ENCODE assay signal across 1 cellular context in the genomic region with DNA sequence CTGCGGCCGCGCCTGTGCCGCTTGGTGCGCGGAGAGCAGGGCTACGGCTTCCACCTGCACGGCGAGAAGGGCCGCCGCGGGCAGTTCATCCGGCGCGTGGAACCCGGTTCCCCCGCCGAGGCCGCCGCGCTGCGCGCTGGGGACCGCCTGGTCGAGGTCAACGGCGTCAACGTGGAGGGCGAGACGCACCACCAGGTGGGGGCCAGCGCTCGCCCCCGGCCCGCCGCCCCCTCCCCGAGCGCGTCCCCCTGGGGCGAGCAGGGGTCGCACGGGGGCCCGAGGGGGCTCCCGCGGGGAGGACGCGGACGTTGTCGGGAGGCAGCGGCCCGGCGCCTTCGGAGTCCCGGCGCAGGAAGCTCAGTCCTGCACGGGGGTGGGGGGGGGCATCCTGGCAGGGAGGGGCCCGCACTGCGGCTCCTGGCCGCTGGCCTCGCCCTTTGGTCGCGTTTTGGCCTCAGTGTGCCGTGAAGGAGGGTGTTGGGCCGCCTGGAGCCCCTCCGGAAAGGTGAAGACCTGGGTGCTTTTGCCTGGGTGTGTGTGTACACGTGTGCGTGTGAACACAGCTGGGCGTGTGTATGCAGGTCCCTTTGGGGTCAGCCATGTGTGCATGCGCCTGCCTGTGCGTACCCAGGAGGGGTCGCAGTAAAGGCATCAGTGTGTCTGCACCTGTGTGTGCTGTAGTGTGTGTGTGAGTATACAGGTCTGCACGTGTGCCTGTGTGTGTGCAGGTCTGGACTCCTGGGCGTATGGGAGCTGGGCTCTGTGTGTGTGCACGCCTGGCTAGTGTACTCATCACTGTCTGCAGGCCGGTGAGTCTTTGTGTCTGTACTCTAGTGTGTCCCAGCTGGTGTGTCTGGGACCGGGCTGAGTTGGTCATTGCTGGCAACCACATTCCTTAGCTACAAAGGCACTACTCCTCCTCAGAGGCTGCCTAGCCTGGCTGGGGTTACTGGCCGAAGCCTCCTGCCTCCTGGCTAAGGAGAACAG.
TF ChIP-seq lines count a peak whose summit lies in the region.

No MANE protein-coding gene starts in this region.

TF ChIP-seq in HEK293, 187 proteins besides CTCF, POLR2A, EP300 and RAD21 (continued from another document and continues in another):
- TF ChIP-seq ZBTB8A (tag by site-specific recombination; IDR thresholded peaks at IDR 0.05) (peak; percentile 27; the same call in 1 of the 2 replicates), PRDM6 (tag by site-specific recombination; IDR thresholded peaks at IDR 0.05) (no peak), ZNF610 (tag by site-specific recombination; IDR thresholded peaks at IDR 0.05; ENCODE audit: borderline replicate concordance) (no peak), GLIS2 (tag by site-specific recombination; IDR thresholded peaks at IDR 0.05) (no peak), ZFHX2 (tag by site-specific recombination; conservative IDR thresholded peaks at IDR 0.05) (no peak), GLI2 (tag by site-specific recombination; IDR thresholded peaks at IDR 0.05; ENCODE audit: borderline replicate concordance, low read depth) (no peak), ZNF776 (tag by site-specific recombination; IDR thresholded peaks at IDR 0.05; ENCODE audit: borderline replicate concordance) (no peak), ZSCAN18 (tag by site-specific recombination; IDR thresholded peaks at IDR 0.05) (no peak), ZNF544 (tag by site-specific recombination; IDR thresholded peaks at IDR 0.05) (no peak), GLIS1 (tag by site-specific recombination; IDR thresholded peaks at IDR 0.05) (no peak), ZNF239 (tag by site-specific recombination; IDR thresholded peaks at IDR 0.05) (no peak), HOXC10 (CRISPR knock-in tag; IDR thresholded peaks at IDR 0.05) (no peak), ZIC2 (tag by site-specific recombination; IDR thresholded peaks at IDR 0.05) (peak; percentile 31; the same call in 1 of the 2 replicates), ZNF529 (tag by site-specific recombination; IDR thresholded peaks at IDR 0.05; ENCODE audit: insufficient replicate concordance) (no peak), ZNF221 (tag by site-specific recombination; IDR thresholded peaks at IDR 0.05; ENCODE audit: borderline replicate concordance) (no peak), ZNF341 (tag by site-specific recombination; IDR thresholded peaks at IDR 0.05; ENCODE audit: low read depth) (no peak), PBX3 (CRISPR knock-in tag; IDR thresholded peaks at IDR 0.05) (no peak), ZBTB17 (tag by site-specific recombination; IDR thresholded peaks at IDR 0.05) (peak; percentile 77), ZNF274 (IDR thresholded peaks at IDR 0.05; ENCODE audit: low read length) (no peak), ZNF274 (tag by site-specific recombination; IDR thresholded peaks at IDR 0.05; ENCODE audit: borderline replicate concordance) (no peak), ZBTB1 (tag by site-specific recombination; IDR thresholded peaks at IDR 0.05) (no peak), ZNF223 (tag by site-specific recombination; IDR thresholded peaks at IDR 0.05) (no peak), ZNF2 (tag by site-specific recombination; IDR thresholded peaks at IDR 0.05) (peak; percentile 82), SALL2 (tag by site-specific recombination; IDR thresholded peaks at IDR 0.05; ENCODE audit: borderline replicate concordance) (no peak), ZNF785 (tag by site-specific recombination; IDR thresholded peaks at IDR 0.05) (no peak), ZNF560 (tag by site-specific recombination; IDR thresholded peaks at IDR 0.05; ENCODE audit: borderline replicate concordance) (no peak), OVOL3 (tag by site-specific recombination; IDR thresholded peaks at IDR 0.05) (no peak), ZNF621 (tag by site-specific recombination; IDR thresholded peaks at IDR 0.05) (no peak), ZNF423 (tag by site-specific recombination; IDR thresholded peaks at IDR 0.05) (no peak), SCRT1 (tag by site-specific recombination; IDR thresholded peaks at IDR 0.05; ENCODE audit: borderline replicate concordance) (no peak), ZNF660 (tag by site-specific recombination; IDR thresholded peaks at IDR 0.05) (no peak), IKZF3 (tag by site-specific recombination; IDR thresholded peaks at IDR 0.05) (no peak), ZBTB20 (tag by site-specific recombination; IDR thresholded peaks at IDR 0.05) (peak; percentile 58; the same call in 1 of the 2 replicates), ZNF175 (tag by site-specific recombination; IDR thresholded peaks at IDR 0.05) (no peak), ZNF155 (tag by site-specific recombination; IDR thresholded peaks at IDR 0.05) (no peak), SP7 (tag by site-specific recombination; IDR thresholded peaks at IDR 0.05) (peak; percentile 54; the same call in 1 of the 2 replicates), ZFP3 (tag by site-specific recombination; IDR thresholded peaks at IDR 0.05; ENCODE audit: low read depth) (no peak), ZNF624 (tag by site-specific recombination; IDR thresholded peaks at IDR 0.05) (no peak), ZNF677 (tag by site-specific recombination; IDR thresholded peaks at IDR 0.05) (no peak), ZNF157 (tag by site-specific recombination; IDR thresholded peaks at IDR 0.05) (no peak), ZNF16 (tag by site-specific recombination; IDR thresholded peaks at IDR 0.05; ENCODE audit: low read depth) (no peak), YY2 (tag by site-specific recombination; IDR thresholded peaks at IDR 0.05) (0 out of 2 replicates have a peak, but pooled peaks have one; percentile 28), ZNF23 (tag by site-specific recombination; IDR thresholded peaks at IDR 0.05; ENCODE audit: borderline replicate concordance) (no peak), ZNF121 (tag by site-specific recombination; IDR thresholded peaks at IDR 0.05) (0 out of 2 replicates have a peak, but pooled peaks have one; percentile 58), HIC1 (tag by site-specific recombination; IDR thresholded peaks at IDR 0.05) (peak; percentile 26; the same call in 1 of the 2 replicates), ZNF792 (tag by site-specific recombination; IDR thresholded peaks at IDR 0.05) (peak; percentile 82; the same call in 1 of the 2 replicates), BCL11B (tag by site-specific recombination; IDR thresholded peaks at IDR 0.05; ENCODE audit: low read depth) (peak; percentile 70; the same call in 1 of the 2 replicates)
- TF ChIP-seq, protein P1, sequence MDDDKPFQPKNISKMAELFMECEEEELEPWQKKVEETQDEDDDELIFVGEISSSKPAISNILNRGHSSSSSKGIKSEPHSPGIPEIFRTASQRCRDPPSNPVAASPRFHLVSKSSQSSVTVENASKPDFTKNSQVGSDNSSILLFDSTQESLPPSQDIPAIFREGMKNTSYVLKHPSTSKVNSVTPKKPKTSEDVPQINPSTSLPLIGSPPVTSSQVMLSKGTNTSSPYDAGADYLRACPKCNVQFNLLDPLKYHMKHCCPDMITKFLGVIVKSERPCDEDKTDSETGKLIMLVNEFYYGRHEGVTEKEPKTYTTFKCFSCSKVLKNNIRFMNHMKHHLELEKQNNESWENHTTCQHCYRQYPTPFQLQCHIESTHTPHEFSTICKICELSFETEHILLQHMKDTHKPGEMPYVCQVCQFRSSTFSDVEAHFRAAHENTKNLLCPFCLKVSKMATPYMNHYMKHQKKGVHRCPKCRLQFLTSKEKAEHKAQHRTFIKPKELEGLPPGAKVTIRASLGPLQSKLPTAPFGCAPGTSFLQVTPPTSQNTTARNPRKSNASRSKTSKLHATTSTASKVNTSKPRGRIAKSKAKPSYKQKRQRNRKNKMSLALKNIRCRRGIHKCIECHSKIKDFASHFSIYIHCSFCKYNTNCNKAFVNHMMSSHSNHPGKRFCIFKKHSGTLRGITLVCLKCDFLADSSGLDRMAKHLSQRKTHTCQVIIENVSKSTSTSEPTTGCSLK (tag by site-specific recombination; IDR thresholded peaks at IDR 0.05), result no peak
- TF ChIP-seq, protein P2, sequence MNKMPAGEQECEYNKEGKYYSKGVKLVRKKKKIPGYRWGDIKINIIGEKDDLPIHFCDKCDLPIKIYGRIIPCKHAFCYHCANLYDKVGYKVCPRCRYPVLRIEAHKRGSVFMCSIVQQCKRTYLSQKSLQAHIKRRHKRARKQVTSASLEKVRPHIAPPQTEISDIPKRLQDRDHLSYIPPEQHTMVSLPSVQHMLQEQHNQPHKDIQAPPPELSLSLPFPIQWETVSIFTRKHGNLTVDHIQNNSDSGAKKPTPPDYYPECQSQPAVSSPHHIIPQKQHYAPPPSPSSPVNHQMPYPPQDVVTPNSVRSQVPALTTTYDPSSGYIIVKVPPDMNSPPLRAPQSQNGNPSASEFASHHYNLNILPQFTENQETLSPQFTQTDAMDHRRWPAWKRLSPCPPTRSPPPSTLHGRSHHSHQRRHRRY (tag by site-specific recombination; IDR thresholded peaks at IDR 0.05), result no peak
- TF ChIP-seq, protein P3, sequence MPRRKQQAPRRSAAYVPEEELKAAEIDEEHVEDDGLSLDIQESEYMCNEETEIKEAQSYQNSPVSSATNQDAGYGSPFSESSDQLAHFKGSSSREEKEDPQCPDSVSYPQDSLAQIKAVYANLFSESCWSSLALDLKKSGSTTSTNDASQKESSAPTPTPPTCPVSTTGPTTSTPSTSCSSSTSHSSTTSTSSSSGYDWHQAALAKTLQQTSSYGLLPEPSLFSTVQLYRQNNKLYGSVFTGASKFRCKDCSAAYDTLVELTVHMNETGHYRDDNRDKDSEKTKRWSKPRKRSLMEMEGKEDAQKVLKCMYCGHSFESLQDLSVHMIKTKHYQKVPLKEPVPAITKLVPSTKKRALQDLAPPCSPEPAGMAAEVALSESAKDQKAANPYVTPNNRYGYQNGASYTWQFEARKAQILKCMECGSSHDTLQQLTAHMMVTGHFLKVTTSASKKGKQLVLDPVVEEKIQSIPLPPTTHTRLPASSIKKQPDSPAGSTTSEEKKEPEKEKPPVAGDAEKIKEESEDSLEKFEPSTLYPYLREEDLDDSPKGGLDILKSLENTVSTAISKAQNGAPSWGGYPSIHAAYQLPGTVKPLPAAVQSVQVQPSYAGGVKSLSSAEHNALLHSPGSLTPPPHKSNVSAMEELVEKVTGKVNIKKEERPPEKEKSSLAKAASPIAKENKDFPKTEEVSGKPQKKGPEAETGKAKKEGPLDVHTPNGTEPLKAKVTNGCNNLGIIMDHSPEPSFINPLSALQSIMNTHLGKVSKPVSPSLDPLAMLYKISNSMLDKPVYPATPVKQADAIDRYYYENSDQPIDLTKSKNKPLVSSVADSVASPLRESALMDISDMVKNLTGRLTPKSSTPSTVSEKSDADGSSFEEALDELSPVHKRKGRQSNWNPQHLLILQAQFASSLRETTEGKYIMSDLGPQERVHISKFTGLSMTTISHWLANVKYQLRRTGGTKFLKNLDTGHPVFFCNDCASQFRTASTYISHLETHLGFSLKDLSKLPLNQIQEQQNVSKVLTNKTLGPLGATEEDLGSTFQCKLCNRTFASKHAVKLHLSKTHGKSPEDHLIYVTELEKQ (tag by site-specific recombination; IDR thresholded peaks at IDR 0.05; ENCODE audit: borderline replicate concordance), result no peak
- TF ChIP-seq, protein P4, sequence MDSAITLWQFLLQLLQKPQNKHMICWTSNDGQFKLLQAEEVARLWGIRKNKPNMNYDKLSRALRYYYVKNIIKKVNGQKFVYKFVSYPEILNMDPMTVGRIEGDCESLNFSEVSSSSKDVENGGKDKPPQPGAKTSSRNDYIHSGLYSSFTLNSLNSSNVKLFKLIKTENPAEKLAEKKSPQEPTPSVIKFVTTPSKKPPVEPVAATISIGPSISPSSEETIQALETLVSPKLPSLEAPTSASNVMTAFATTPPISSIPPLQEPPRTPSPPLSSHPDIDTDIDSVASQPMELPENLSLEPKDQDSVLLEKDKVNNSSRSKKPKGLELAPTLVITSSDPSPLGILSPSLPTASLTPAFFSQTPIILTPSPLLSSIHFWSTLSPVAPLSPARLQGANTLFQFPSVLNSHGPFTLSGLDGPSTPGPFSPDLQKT (IDR thresholded peaks at IDR 0.05; ENCODE audit: borderline replicate concordance, low read depth, low read length), result no peak
